11 cellular contexts compared by ENCODE assay signal in the genomic region with DNA sequence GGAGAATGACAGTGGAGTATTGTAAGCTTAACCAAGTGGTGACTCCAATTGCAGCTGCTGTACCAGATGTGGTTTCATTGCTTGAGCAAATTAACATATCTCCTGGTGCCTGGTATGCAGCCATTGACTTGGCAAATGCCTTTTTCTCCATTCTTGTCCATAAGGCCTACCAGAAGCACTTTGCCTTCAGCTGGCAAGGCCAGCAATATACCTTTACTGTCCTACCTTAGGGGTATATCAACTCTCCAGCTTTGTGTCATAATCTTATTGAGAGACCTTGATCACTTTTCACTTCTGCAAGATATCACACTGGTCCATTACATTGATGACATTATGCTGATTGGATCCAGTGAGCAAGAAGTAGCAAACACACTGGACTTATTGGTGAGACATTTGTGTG. TPM values are rescaled to one million over a fixed set of nuclear protein-coding genes. Genes with fewer than 3 reads are reported as not detected.
"Had no signal": no experiment of that assay in that cellular context is flagged by ENCODE, and none has a peak within 500 bp of the region (broad histone marks: within the 10 kb centered on the region; RNA-seq: fewer than 3 reads in every experiment).

No MANE protein-coding gene starts in this region.

RNA-seq across cellular contexts. Expression of a gene that starts 39.0 kb away (rescaled TPM):
- total RNA-seq: PC-3, PC-9, Peyer's patch, Right ventricle myocardium inferior, Right ventricle myocardium superior, RPMI7951, SJCRH30, SJSA1, SK-MEL-5, T-cell had no signal
- polyA plus RNA-seq: SK-N-SH had no signal

RNA-seq across cellular contexts. Expression of a gene that starts 52.8 kb away (rescaled TPM):
- total RNA-seq: PC-3, PC-9, Peyer's patch, Right ventricle myocardium inferior, Right ventricle myocardium superior, SJCRH30, SK-MEL-5, T-cell had no signal
- polyA plus RNA-seq: SK-N-SH had no signal
